ENCODE assay signal across 28 cellular contexts in the genomic region with DNA sequence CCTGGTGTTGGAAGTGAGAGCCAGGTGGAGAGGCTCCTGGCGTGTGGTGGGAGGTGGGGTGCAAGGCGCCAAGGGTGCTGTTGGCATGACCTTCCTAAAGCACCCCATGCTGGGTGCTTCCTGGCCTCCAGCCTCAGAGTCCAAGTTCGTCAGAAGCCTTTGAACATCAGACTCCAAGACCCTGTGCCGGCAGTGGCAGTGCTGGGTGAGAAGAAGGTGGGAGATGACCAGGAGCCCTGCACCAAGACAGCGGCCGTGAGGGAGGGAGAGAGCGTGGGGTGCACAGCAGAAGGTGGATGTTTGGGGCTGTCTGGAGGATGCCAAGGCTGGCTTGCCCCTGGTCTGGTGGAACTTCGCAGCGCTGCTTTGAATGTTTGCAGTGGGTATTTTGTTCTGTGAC. TPM values are rescaled to one million over a fixed set of nuclear protein-coding genes. Genes with fewer than 3 reads are reported as not detected.
DNase-seq lines count a peak whose midpoint lies in the region; ATAC-seq, FAIRE-seq and TF ChIP-seq lines count a peak whose summit lies in the region.
"Had no signal": no experiment of that assay in that cellular context is flagged by ENCODE, and none has a peak within 500 bp of the region (broad histone marks: within the 10 kb centered on the region; RNA-seq: fewer than 3 reads in every experiment).

No MANE protein-coding gene starts in this region.

- peaks cover 33% of the 10 kb centered on the region for H3K36me3 ChIP-seq in CD8-positive, alpha-beta memory T cell (ENCODE audit: insufficient read depth, low read length)
- H3K36me3 ChIP-seq in astrocyte (ENCODE audit: insufficient read depth, low read length) (peaks cover 17% of the 10 kb centered on the region), gastrocnemius medialis (peaks cover 0 to 41% of the 10 kb centered on the region in 2 donors), WERI-Rb-1 (peaks cover 75% of the 10 kb centered on the region)
- H3K36me3 ChIP-seq: SJCRH30 had no signal

- no peak overlapping the region for H3K27ac ChIP-seq in CD8-positive, alpha-beta memory T cell (ENCODE audit: low read depth, low read length)
- H3K27ac ChIP-seq in astrocyte (ENCODE audit: low read depth, low read length) (no peak overlapping the region), gastrocnemius medialis (peak overlapping the region; percentile 74 to 85 (median 82)), WERI-Rb-1 (no peak overlapping the region)
- H3K27ac ChIP-seq: foreskin keratinocyte, Peyer's patch, SJCRH30 had no signal

- CTCF ChIA-PET in activated naive CD4-positive, alpha-beta T cell treated with anti-CD3 and anti-CD28 coated beads, Interleukin-2, amount 10 ng/mL, durations not matched to agents 7 days and 5 days (lab: Charles Lee), result interaction anchor here (0.9 to 5.2 kb wide), 10 partner anchors 17 to 631 kb away, joined by 3 to 168 read pairs (median 5); a partner anchor contains a TSS
- CTCF ChIA-PET in CD8-positive, alpha-beta memory T cell (lab: Charles Lee), result interaction anchor here (0.9 to 6.1 kb wide), 10 partner anchors 12 to 691 kb away, joined by 3 to 105 read pairs (median 10); no protein-coding TSS in a partner anchor

- DNase-seq in activated naive CD4-positive, alpha-beta T cell treated with anti-CD3 and anti-CD28 coated beads, Interleukin-2, amount 10 ng/mL, durations not matched to agents 7 days and 5 days, result no peak
- no peak for DNase-seq in activated naive CD4-positive, alpha-beta T cell treated with anti-CD3 and anti-CD28 coated beads, Interleukin-2, amount 50 U/mL, for 16 hours
- no peak for DNase-seq in CD8-positive, alpha-beta memory T cell
- DNase-seq in astrocyte (ENCODE audit: low read depth) (no peak), gastrocnemius medialis (no peak), WERI-Rb-1 (no peak), HK-2 (ENCODE audit: unreplicated experiment) (no peak)
- DNase-seq: activated CD4-positive, alpha-beta T cell treated with anti-CD3 and anti-CD28 coated beads, Interleukin-2, amount 50 U/mL, for 48 hours; aorta; central memory CD4-positive, alpha-beta T cell; erythroblast; foreskin keratinocyte; GF-D8; hippocampal formation; left ventricle myocardium superior; MM.1S; NCI-H1436; NCI-H2107; NK-92 treated with Interleukin-12 subunit alpha and Interleukin-12 subunit beta, amount 100 ng/mL, for 24 hours; SJCRH30; stimulated activated CD4-positive, alpha-beta T cell treated with anti-CD3 and anti-CD28 coated beads, Interleukin-1b, Interleukin-23, amount 100 ng/mL, for 48 hours; stimulated activated naive CD4-positive, alpha-beta T cell treated with Interleukin-2 at 50 U/mL for 16 hours; T-helper 2 cell had no signal

- H3K9me3 ChIP-seq in CD8-positive, alpha-beta memory T cell (ENCODE audit: low read length), result no peaks in the 10 kb centered on the region
- H3K9me3 ChIP-seq in astrocyte (ENCODE audit: insufficient read depth, low read depth, low read length) (no peaks in the 10 kb centered on the region), gastrocnemius medialis (no peaks in the 10 kb centered on the region), WERI-Rb-1 (ENCODE audit: severe bottlenecking) (no peaks in the 10 kb centered on the region)
- H3K9me3 ChIP-seq: Peyer's patch, SJCRH30 had no signal

- no peaks in the 10 kb centered on the region for H3K27me3 Mint-ChIP-seq in activated naive CD4-positive, alpha-beta T cell treated with anti-CD3 and anti-CD28 coated beads, Interleukin-2, amount 10 ng/mL, durations not matched to agents 7 days and 5 days
- no peaks in the 10 kb centered on the region for H3K27me3 Mint-ChIP-seq in CD8-positive, alpha-beta memory T cell
- H3K27me3 Mint-ChIP-seq in astrocyte (ENCODE audit: low read depth, unreplicated experiment), result no peaks in the 10 kb centered on the region
- H3K27me3 Mint-ChIP-seq: progenitor cell of endocrine pancreas had no signal

- H3K79me2 ChIP-seq in astrocyte (ENCODE audit: insufficient read depth, low read length), result peaks cover 5% of the 10 kb centered on the region

- intact Hi-C loops in gastrocnemius medialis (cut with DNase I; ENCODE audit: low total_unique reads), result loop anchor here (10.0 kb wide), 1 partner anchor 180 kb away; no protein-coding TSS in a partner anchor

- H3K27me3 ChIP-seq in CD8-positive, alpha-beta memory T cell (ENCODE audit: insufficient read depth, low read length, poor library complexity, severe bottlenecking), result no peaks in the 10 kb centered on the region
- no peaks in the 10 kb centered on the region for H3K27me3 ChIP-seq in astrocyte (ENCODE audit: insufficient read depth, low read length)
- H3K27me3 ChIP-seq in gastrocnemius medialis, result no peaks in the 10 kb centered on the region
- no peaks in the 10 kb centered on the region for H3K27me3 ChIP-seq in WERI-Rb-1 (ENCODE audit: insufficient read depth, low read depth, severe bottlenecking)
- H3K27me3 ChIP-seq: foreskin keratinocyte, Peyer's patch, SJCRH30 had no signal

- peak overlapping the region; percentile 8 for H3K4me3 Mint-ChIP-seq in activated naive CD4-positive, alpha-beta T cell treated with anti-CD3 and anti-CD28 coated beads, Interleukin-2, amount 10 ng/mL, durations not matched to agents 7 days and 5 days
- H3K4me3 Mint-ChIP-seq in CD8-positive, alpha-beta memory T cell, result peak overlapping the region in 5 of 7 donors; percentile 29 to 92 (median 85)
- H3K4me3 Mint-ChIP-seq in astrocyte (ENCODE audit: unreplicated experiment), result peak overlapping the region; percentile 34

- no peak overlapping the region for H3K9ac ChIP-seq in astrocyte (ENCODE audit: low read length)

- H3K4me1 Mint-ChIP-seq in activated naive CD4-positive, alpha-beta T cell treated with anti-CD3 and anti-CD28 coated beads, Interleukin-2, amount 10 ng/mL, durations not matched to agents 7 days and 5 days, result peaks cover 33% of the 10 kb centered on the region
- peaks cover 23 to 39% (median 35%) of the 10 kb centered on the region in 3 donors for H3K4me1 Mint-ChIP-seq in CD8-positive, alpha-beta memory T cell
- H3K4me1 Mint-ChIP-seq in astrocyte (ENCODE audit: low read depth, unreplicated experiment), result no peaks in the 10 kb centered on the region

- H3K27ac Mint-ChIP-seq in activated naive CD4-positive, alpha-beta T cell treated with anti-CD3 and anti-CD28 coated beads, Interleukin-2, amount 10 ng/mL, durations not matched to agents 7 days and 5 days, result peak overlapping the region; percentile 67
- H3K27ac Mint-ChIP-seq in CD8-positive, alpha-beta memory T cell, result peak overlapping the region in 7 of 8 donors; percentile 72 to 96 (median 89)
- no peak overlapping the region for H3K27ac Mint-ChIP-seq in astrocyte (ENCODE audit: unreplicated experiment)
- H3K27ac Mint-ChIP-seq: progenitor cell of endocrine pancreas had no signal

- FAIRE-seq in astrocyte (lab: Jason Lieb, UNC), result no peak
- FAIRE-seq: H54, islet of Langerhans had no signal

- no peak overlapping the region for H3K4me3 ChIP-seq in CD8-positive, alpha-beta memory T cell (ENCODE audit: low read length)
- no peak overlapping the region for H3K4me3 ChIP-seq in astrocyte (ENCODE audit: insufficient read depth, low read depth, low read length)
- no peak overlapping the region for H3K4me3 ChIP-seq in gastrocnemius medialis
- no peak overlapping the region for H3K4me3 ChIP-seq in WERI-Rb-1 (ENCODE audit: low read depth, low read length)
- H3K4me3 ChIP-seq: Peyer's patch, SJCRH30 had no signal

- no peak overlapping the region for H2AFZ ChIP-seq in astrocyte (ENCODE audit: low read depth, low read length)

- POLR2A ChIA-PET in CD8-positive, alpha-beta memory T cell (lab: Charles Lee), result no interaction called here

- ATAC-seq in gastrocnemius medialis (no peak), GM18907 (IDR thresholded peaks at IDR 0.05; ENCODE audit: unreplicated experiment) (no peak)
- ATAC-seq: foreskin keratinocyte, left ventricle myocardium superior had no signal

- H3K9me3 Mint-ChIP-seq in activated naive CD4-positive, alpha-beta T cell treated with anti-CD3 and anti-CD28 coated beads, Interleukin-2, amount 10 ng/mL, durations not matched to agents 7 days and 5 days, result no peaks in the 10 kb centered on the region
- H3K9me3 Mint-ChIP-seq in CD8-positive, alpha-beta memory T cell, result no peaks in the 10 kb centered on the region
- no peaks in the 10 kb centered on the region for H3K9me3 Mint-ChIP-seq in astrocyte (ENCODE audit: unreplicated experiment)

- peaks cover 17% of the 10 kb centered on the region for H3K4me1 ChIP-seq in CD8-positive, alpha-beta memory T cell (ENCODE audit: insufficient read depth, low read length)
- H3K4me1 ChIP-seq in astrocyte (ENCODE audit: insufficient read depth, low read length), result peaks cover 9% of the 10 kb centered on the region
- peaks cover 22 to 33% of the 10 kb centered on the region in 2 donors for H3K4me1 ChIP-seq in gastrocnemius medialis
- H3K4me1 ChIP-seq: foreskin keratinocyte had no signal

- peaks cover 61% of the 10 kb centered on the region for H3K36me3 Mint-ChIP-seq in activated naive CD4-positive, alpha-beta T cell treated with anti-CD3 and anti-CD28 coated beads, Interleukin-2, amount 10 ng/mL, durations not matched to agents 7 days and 5 days
- peaks cover 3 to 86% (median 12%) of the 10 kb centered on the region in 3 donors for H3K36me3 Mint-ChIP-seq in CD8-positive, alpha-beta memory T cell
- H3K36me3 Mint-ChIP-seq in astrocyte (ENCODE audit: low read depth, unreplicated experiment), result peaks cover 17% of the 10 kb centered on the region

- in situ Hi-C loops in gastrocnemius medialis (cut with MboI; ENCODE audit: low sequenced_read_pairs in 4 of 4), result loop anchor here (5.0 to 25.0 kb wide), 3 partner anchors 93 to 643 kb away; no protein-coding TSS in a partner anchor

- no peak for TF ChIP-seq POLR2A in gastrocnemius medialis (IDR thresholded peaks at IDR 0.05)

- TF ChIP-seq CTCF in astrocyte (IDR thresholded peaks at IDR 0.05; ENCODE audit: insufficient read depth, low read depth, low read length) (no peak), gastrocnemius medialis (IDR thresholded peaks at IDR 0.05 in 4 of 5, conservative IDR thresholded peaks at IDR 0.05 in 1 of 5) (no peak), WERI-Rb-1 (IDR thresholded peaks at IDR 0.05; ENCODE audit: low read depth, low read length) (no peak)

- peaks cover 45% of the 10 kb centered on the region for H4K20me1 ChIP-seq in astrocyte (ENCODE audit: insufficient read depth, low read length)

- no peak overlapping the region for H3K4me2 ChIP-seq in astrocyte (ENCODE audit: low read length)

RNA-seq across cellular contexts. Expression of a gene that starts 29.7 kb away (rescaled TPM):
- 10 to 100 TPM; 82.1 to 84.3 TPM for total RNA-seq in CD8-positive, alpha-beta memory T cell
- polyA plus RNA-seq in CD8-positive, alpha-beta memory T cell, result 6.2 TPM
- total RNA-seq in astrocyte (22.0 and 23.0 TPM in 2 replicates), gastrocnemius medialis (100 to 1,000 TPM; 120 to 201 (median 147) TPM)
- total RNA-seq: SJCRH30 had no signal

RNA-seq across cellular contexts. Expression of a gene that starts 39.2 kb away (rescaled TPM):
- total RNA-seq in CD8-positive, alpha-beta memory T cell, result 10 to 100 TPM; 58.8 to 61.3 TPM
- 67.2 TPM for polyA plus RNA-seq in CD8-positive, alpha-beta memory T cell
- 63.4 and 65.2 TPM in 2 replicates for total RNA-seq in astrocyte
- 100 to 1,000 TPM in 1 of 4 donors, 10 to 100 TPM in 3; 67.4 to 104 (median 72.0) TPM for total RNA-seq in gastrocnemius medialis

Comparison
In these comparisons a context has a peak if more than half of its experiments do, and no peak if none do; other contexts are left out.
1. H3K4me3 Mint-ChIP-seq: peak in every context shown above with its lines; median percentile 85 in CD8-positive, alpha-beta memory T cell; 34 in astrocyte; 8 in activated naive CD4-positive, alpha-beta T cell treated with anti-CD3 and anti-CD28 coated beads, Interleukin-2, amount 10 ng/mL, durations not matched to agents 7 days and 5 days.
2. H3K27ac ChIP-seq: peak in gastrocnemius medialis (4 of 4); none in CD8-positive, alpha-beta memory T cell (single experiment), astrocyte (single experiment) and WERI-Rb-1 (single experiment).